Comparison of ENCODE assay signal across 1 cellular context in genomic region chr6:104908031-104908430, GRCh38.
TF ChIP-seq lines count a peak whose summit lies in the region.

No MANE protein-coding gene starts in this region.

TF ChIP-seq in IMR-90, 13 proteins besides CTCF, POLR2A, EP300 and RAD21:
- TF ChIP-seq NFE2L2 (IDR thresholded peaks at IDR 0.05; ENCODE audit: low read depth, low read length): no peak
- no peak for TF ChIP-seq FOS (IDR thresholded peaks at IDR 0.05; ENCODE audit: low read depth, low read length)
- TF ChIP-seq, protein P1, sequence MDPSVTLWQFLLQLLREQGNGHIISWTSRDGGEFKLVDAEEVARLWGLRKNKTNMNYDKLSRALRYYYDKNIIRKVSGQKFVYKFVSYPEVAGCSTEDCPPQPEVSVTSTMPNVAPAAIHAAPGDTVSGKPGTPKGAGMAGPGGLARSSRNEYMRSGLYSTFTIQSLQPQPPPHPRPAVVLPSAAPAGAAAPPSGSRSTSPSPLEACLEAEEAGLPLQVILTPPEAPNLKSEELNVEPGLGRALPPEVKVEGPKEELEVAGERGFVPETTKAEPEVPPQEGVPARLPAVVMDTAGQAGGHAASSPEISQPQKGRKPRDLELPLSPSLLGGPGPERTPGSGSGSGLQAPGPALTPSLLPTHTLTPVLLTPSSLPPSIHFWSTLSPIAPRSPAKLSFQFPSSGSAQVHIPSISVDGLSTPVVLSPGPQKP (IDR thresholded peaks at IDR 0.05; ENCODE audit: borderline replicate concordance, low read depth, low read length): no peak
- no peak for TF ChIP-seq RCOR1 (IDR thresholded peaks at IDR 0.05; ENCODE audit: insufficient replicate concordance, low read length)
- TF ChIP-seq MAZ (IDR thresholded peaks at IDR 0.05; ENCODE audit: borderline replicate concordance, low read depth, low read length): no peak
- no peak for TF ChIP-seq SMC3 (IDR thresholded peaks at IDR 0.05; ENCODE audit: low read depth, low read length)
- TF ChIP-seq CEBPB (IDR thresholded peaks at IDR 0.05; ENCODE audit: low read depth, low read length): no peak
- TF ChIP-seq, protein P2, sequence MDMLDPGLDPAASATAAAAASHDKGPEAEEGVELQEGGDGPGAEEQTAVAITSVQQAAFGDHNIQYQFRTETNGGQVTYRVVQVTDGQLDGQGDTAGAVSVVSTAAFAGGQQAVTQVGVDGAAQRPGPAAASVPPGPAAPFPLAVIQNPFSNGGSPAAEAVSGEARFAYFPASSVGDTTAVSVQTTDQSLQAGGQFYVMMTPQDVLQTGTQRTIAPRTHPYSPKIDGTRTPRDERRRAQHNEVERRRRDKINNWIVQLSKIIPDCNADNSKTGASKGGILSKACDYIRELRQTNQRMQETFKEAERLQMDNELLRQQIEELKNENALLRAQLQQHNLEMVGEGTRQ (IDR thresholded peaks at IDR 0.05; ENCODE audit: low read depth, low read length): no peak
